Comparison of ENCODE assay signal across 8 cellular contexts in genomic region chr2:1550658-1551316, GRCh38.
DNase-seq lines count a peak whose midpoint lies in the region; ATAC-seq and TF ChIP-seq lines count a peak whose summit lies in the region.

No MANE protein-coding gene starts in this region.

- H3K36me3 Mint-ChIP-seq in CD14-positive monocyte = no peaks in the 10 kb centered on the region
- no peaks in the 10 kb centered on the region for H3K36me3 Mint-ChIP-seq in activated naive CD8-positive, alpha-beta T cell treated with anti-CD3 and anti-CD28 coated beads for 36 hours

- DNase-seq in CD14-positive monocyte (ENCODE audit: low spot score) (no peak), GM19238 (ENCODE audit: insufficient read length, low spot score) (peak; percentile 82), SK-N-DZ (ENCODE audit: low spot score) (peak; percentile 41), right cardiac atrium (peak; percentile 58 to 88 (median 78))
- peak; percentile 68 for DNase-seq in activated naive CD8-positive, alpha-beta T cell treated with anti-CD3 and anti-CD28 coated beads for 36 hours
- peak; percentile 37 to 55 (median 43) for DNase-seq in stimulated activated CD4-positive, alpha-beta T cell treated with anti-CD3 and anti-CD28 coated beads, Interleukin-12 subunit alpha, Interleukin-12 subunit beta, amount 100 ng/mL, for 48 hours (ENCODE audit: low read depth in 2 of 3, low spot score in 1 of 3)

- no peaks in the 10 kb centered on the region for H3K9me3 ChIP-seq in right cardiac atrium (ENCODE audit: control insufficient read depth, low read length)

- no peaks in the 10 kb centered on the region for H3K4me1 ChIP-seq in right cardiac atrium (ENCODE audit: control insufficient read depth, insufficient read depth, low read length)

- TF ChIP-seq CTCF in CD14-positive monocyte (IDR thresholded peaks at IDR 0.05) = peak; percentile 99

- intact Hi-C loops in CD14-positive monocyte (cut with micrococcal nuclease) = loop anchor here in 1 of 2 donors (5.0 kb wide), 1 partner anchor 838 kb away; no protein-coding TSS in a partner anchor
- intact Hi-C loops in right cardiac atrium (cut with DNase I) = no loop called here

- ATAC-seq in HG03432 (IDR thresholded peaks at IDR 0.05; ENCODE audit: unreplicated experiment) = peak; percentile 90
- ATAC-seq in right cardiac atrium = peak; percentile 82 to 85
- ATAC-seq in GM18873 (IDR thresholded peaks at IDR 0.05; ENCODE audit: low FRiP score, unreplicated experiment) = no peak

- H3K27me3 Mint-ChIP-seq in CD14-positive monocyte (ENCODE audit: low read depth in 3 of 3) = peaks cover 6 to 14% (median 12%) of the 10 kb centered on the region in 3 donors
- no peaks in the 10 kb centered on the region for H3K27me3 Mint-ChIP-seq in activated naive CD8-positive, alpha-beta T cell treated with anti-CD3 and anti-CD28 coated beads for 36 hours

- 27% methylated on average over 32 of the region's 32 CpGs for WGBS in right cardiac atrium

- H3K4me3 Mint-ChIP-seq in CD14-positive monocyte = no peak overlapping the region
- no peak overlapping the region for H3K4me3 Mint-ChIP-seq in activated naive CD8-positive, alpha-beta T cell treated with anti-CD3 and anti-CD28 coated beads for 36 hours

- H3K4me1 Mint-ChIP-seq in CD14-positive monocyte = no peaks in the 10 kb centered on the region
- peaks cover 11% of the 10 kb centered on the region for H3K4me1 Mint-ChIP-seq in activated naive CD8-positive, alpha-beta T cell treated with anti-CD3 and anti-CD28 coated beads for 36 hours

- no peaks in the 10 kb centered on the region for H3K27me3 ChIP-seq in right cardiac atrium (ENCODE audit: control insufficient read depth, insufficient read depth)

- no peak overlapping the region for H3K4me3 ChIP-seq in right cardiac atrium (ENCODE audit: low read length)

- H3K27ac ChIP-seq in right cardiac atrium (ENCODE audit: low read length) = no peak overlapping the region

- H3K9me3 Mint-ChIP-seq in CD14-positive monocyte = no peaks in the 10 kb centered on the region
- no peaks in the 10 kb centered on the region for H3K9me3 Mint-ChIP-seq in activated naive CD8-positive, alpha-beta T cell treated with anti-CD3 and anti-CD28 coated beads for 36 hours

- H3K27ac Mint-ChIP-seq in CD14-positive monocyte = no peak overlapping the region
- no peak overlapping the region for H3K27ac Mint-ChIP-seq in activated naive CD8-positive, alpha-beta T cell treated with anti-CD3 and anti-CD28 coated beads for 36 hours
